Comparison of ENCODE assay signal across 8 cellular contexts in the genomic region with DNA sequence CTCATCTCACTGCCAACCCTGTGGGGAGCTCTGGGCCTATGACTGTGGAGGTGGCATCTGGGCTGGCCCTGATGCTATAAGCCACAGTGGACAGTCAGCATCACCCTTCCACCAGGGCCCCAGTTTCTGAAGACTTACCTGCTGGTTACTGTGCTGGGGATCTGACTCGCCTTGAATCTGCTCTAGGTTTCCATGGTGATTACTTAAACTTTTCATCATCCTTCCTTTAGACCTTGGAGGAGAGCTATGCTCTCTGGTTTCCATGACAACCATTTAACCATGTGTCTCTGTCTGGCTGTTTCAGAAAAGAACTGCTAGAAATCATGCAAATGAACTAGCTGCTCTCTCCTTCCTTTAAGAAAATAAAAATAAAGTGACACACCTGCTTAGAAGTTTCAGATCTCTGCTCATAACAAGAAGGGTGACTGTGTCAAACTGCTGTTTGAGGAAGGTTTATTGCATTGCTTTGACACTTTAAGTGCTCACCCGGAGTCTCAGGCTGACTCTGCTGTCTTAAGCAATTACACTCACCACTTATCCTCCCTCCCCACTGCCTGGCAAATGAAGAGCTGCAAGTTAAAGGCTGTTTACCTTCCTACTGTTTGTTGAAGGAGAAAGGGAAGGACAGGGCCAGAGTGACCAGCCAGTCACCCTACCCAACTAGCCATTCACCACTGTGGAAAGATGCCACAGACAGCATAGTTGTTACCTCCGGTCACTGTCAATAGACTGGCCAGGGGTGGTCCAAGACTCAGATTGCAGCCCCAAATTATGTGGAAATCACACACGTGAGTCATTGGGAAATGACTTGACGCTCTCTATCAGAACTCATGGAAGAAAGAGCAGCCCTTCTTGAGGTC.
A peak's percentile ranks its signal among the peaks of the same experiment; 100 is the strongest.
DNase-seq lines count a peak whose midpoint lies in the region; ATAC-seq and TF ChIP-seq lines count a peak whose summit lies in the region.

No MANE protein-coding gene starts in this region.

- H3K27ac ChIP-seq in temporal lobe (ENCODE audit: low read depth, low read length): peak overlapping the region; percentile 81

- TF ChIP-seq CTCF in LNCaP clone FGC (IDR thresholded peaks at IDR 0.05; ENCODE audit: control insufficient read depth, extremely low read depth, insufficient read depth): no peak

- peak; percentile 56 for DNase-seq in LNCaP clone FGC (ENCODE audit: low read depth)
- DNase-seq in RPMI8226: no peak
- no peak for DNase-seq in cortex of kidney (lab: John Stamatoyannopoulos, UW)
- no peak for DNase-seq in NCI-H2029 treated with DMSO at 0.1 percent for 48 hours (lab: John Stamatoyannopoulos, UW)

- peak; percentile 94 for ATAC-seq in GM18861 (IDR thresholded peaks at IDR 0.05; ENCODE audit: unreplicated experiment)
- peak; percentile 91 for ATAC-seq in GM21717 (IDR thresholded peaks at IDR 0.05; ENCODE audit: unreplicated experiment)
- peak; percentile 62 for ATAC-seq in esophagus mucosa

- no peak overlapping the region for H3K4me3 ChIP-seq in LNCaP clone FGC (ENCODE audit: low read depth, low read length)
